In the genomic region with DNA sequence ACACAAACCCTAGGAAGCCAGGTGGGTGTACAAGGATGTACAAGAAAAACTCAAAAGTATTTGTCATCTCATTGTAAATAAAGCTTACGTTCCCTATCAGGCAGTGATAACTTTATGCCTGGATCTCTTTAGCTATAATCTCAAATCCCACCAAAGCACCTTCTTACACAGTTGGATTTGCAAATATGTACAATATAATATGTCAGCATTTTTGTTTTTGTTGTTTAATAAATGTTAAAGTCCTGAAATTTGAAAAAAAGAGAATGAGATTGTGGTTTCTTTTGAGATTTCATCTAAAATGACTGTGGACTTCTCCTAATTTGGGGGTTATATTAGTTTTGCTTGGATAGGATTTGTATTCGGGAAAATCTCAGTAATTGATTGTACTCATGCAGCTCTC, we compare ENCODE assay signal across 11 cellular contexts.
"Had no signal": no experiment of that assay in that cellular context is flagged by ENCODE, and none has a peak within 500 bp of the region (broad histone marks: within the 10 kb centered on the region; RNA-seq: fewer than 3 reads in every experiment).

No MANE protein-coding gene starts in this region.

- H3K4me3 Mint-ChIP-seq: GM23338, H9, HFFc6 had no signal

- H3K9ac ChIP-seq: GM23248 had no signal

- H3K27ac Mint-ChIP-seq: GM23338, H9, HFFc6 had no signal

- H3K36me3 ChIP-seq: HAP-1 had no signal

- H2AFZ ChIP-seq: GM23248, GM23338 had no signal

- FAIRE-seq: H1, H54 had no signal

- DNase-seq: GM23248, GOT3, H7, H9, HCEC 1CT, HFFc6 had no signal

- H3K4me1 ChIP-seq: HAP-1 had no signal

- H3K9me3 Mint-ChIP-seq: HFFc6 had no signal

- H3K9me3 ChIP-seq: HAP-1 had no signal

- H3K4me1 Mint-ChIP-seq: GM23338, H9 had no signal

- H3K4me3 ChIP-seq: GM23248, GM23338, HAP-1 had no signal

- H3K4me2 ChIP-seq: GM23338 had no signal

- H3K27ac ChIP-seq: GM23248 had no signal

- ATAC-seq: GM23338, HCT116 had no signal
